16 cellular contexts compared by ENCODE assay signal in genomic region chr20:61951695-61952533, GRCh38.
A peak's percentile ranks its signal among the peaks of the same experiment; 100 is the strongest.
DNase-seq lines count a peak whose midpoint lies in the region; ATAC-seq and TF ChIP-seq lines count a peak whose summit lies in the region.
"Had no signal": no experiment of that assay in that cellular context is flagged by ENCODE, and none has a peak within 500 bp of the region (broad histone marks: within the 10 kb centered on the region; RNA-seq: fewer than 3 reads in every experiment).

No MANE protein-coding gene starts in this region.

- H3K27me3 Mint-ChIP-seq in activated CD8-positive, alpha-beta T cell treated with anti-CD3 and anti-CD28 coated beads, Interleukin-2, amount 10 ng/mL, durations not matched to agents 7 days and 5 days (ENCODE audit: low read depth) = peaks cover 7% of the 10 kb centered on the region
- peaks cover 5% of the 10 kb centered on the region for H3K27me3 Mint-ChIP-seq in activated CD8-positive, alpha-beta T cell treated with anti-CD3 and anti-CD28 coated beads for 36 hours

- peak; percentile 36 for DNase-seq in activated CD8-positive, alpha-beta T cell treated with anti-CD3 and anti-CD28 coated beads, Interleukin-2, amount 10 ng/mL, durations not matched to agents 7 days and 5 days
- no peak for DNase-seq in activated CD8-positive, alpha-beta T cell treated with anti-CD3 and anti-CD28 coated beads for 36 hours
- peak; percentile 10 for DNase-seq in astrocyte of the spinal cord (ENCODE audit: low read depth, low spot score)
- DNase-seq in left lobe of liver (ENCODE audit: low spot score) = peak; percentile 19
- peak; percentile 46 for DNase-seq in spleen
- no peak for DNase-seq in NCI-H345 (lab: John Stamatoyannopoulos, UW)
- no peak for DNase-seq in COLO668 (lab: John Stamatoyannopoulos, UW; ENCODE audit: unreplicated experiment)
- DNase-seq: ACHN; activated CD4-positive, alpha-beta T cell treated with anti-CD3 and anti-CD28 coated beads for 1 hour; DMS153; NCI-H1105; SW 1271 had no signal

- no peak overlapping the region for H3K27ac ChIP-seq in spleen
- H3K27ac ChIP-seq: HL-60, thoracic aorta had no signal

- H3K4me1 ChIP-seq in spleen = no peaks in the 10 kb centered on the region

- in situ Hi-C loops in astrocyte of the spinal cord (cut with HindIII; ENCODE audit: low sequenced_read_pairs) = no loop called here

- H3K27me3 ChIP-seq in spleen (replicated peaks in 1 of 7) = peaks cover 0 to 43% (median 9%) of the 10 kb centered on the region in 7 donors

- H3K27ac Mint-ChIP-seq in activated CD8-positive, alpha-beta T cell treated with anti-CD3 and anti-CD28 coated beads, Interleukin-2, amount 10 ng/mL, durations not matched to agents 7 days and 5 days = no peak overlapping the region
- H3K27ac Mint-ChIP-seq in activated CD8-positive, alpha-beta T cell treated with anti-CD3 and anti-CD28 coated beads for 36 hours = no peak overlapping the region
- H3K27ac Mint-ChIP-seq: activated naive CD4-positive, alpha-beta T cell treated with anti-CD3 and anti-CD28 coated beads, Interleukin-2, amount 50 U/mL, for 24 hours had no signal

- no peak for ATAC-seq in activated CD8-positive, alpha-beta T cell treated with anti-CD3 and anti-CD28 coated beads, Interleukin-2, amount 10 ng/mL, durations not matched to agents 7 days and 5 days
- ATAC-seq in activated CD8-positive, alpha-beta T cell treated with anti-CD3 and anti-CD28 coated beads for 36 hours = no peak
- ATAC-seq in left lobe of liver (no peak), HG03175 (IDR thresholded peaks at IDR 0.05; ENCODE audit: unreplicated experiment) (no peak)

- no peak overlapping the region for H3K4me3 ChIP-seq in astrocyte of the spinal cord (ENCODE audit: low read depth, low read length)
- H3K4me3 ChIP-seq in spleen = no peak overlapping the region
- H3K4me3 ChIP-seq: thoracic aorta had no signal

- no peaks in the 10 kb centered on the region for H3K9me3 ChIP-seq in spleen
- H3K9me3 ChIP-seq: thoracic aorta had no signal

- peaks cover 2% of the 10 kb centered on the region for H3K36me3 Mint-ChIP-seq in activated CD8-positive, alpha-beta T cell treated with anti-CD3 and anti-CD28 coated beads, Interleukin-2, amount 10 ng/mL, durations not matched to agents 7 days and 5 days (ENCODE audit: low read depth)
- H3K36me3 Mint-ChIP-seq in activated CD8-positive, alpha-beta T cell treated with anti-CD3 and anti-CD28 coated beads for 36 hours (ENCODE audit: low read depth) = no peaks in the 10 kb centered on the region
- H3K36me3 Mint-ChIP-seq: activated naive CD4-positive, alpha-beta T cell treated with anti-CD3 and anti-CD28 coated beads, Interleukin-2, amount 50 U/mL, for 24 hours had no signal

- intact Hi-C loops in activated CD8-positive, alpha-beta T cell treated with anti-CD3 and anti-CD28 coated beads for 36 hours (cut with micrococcal nuclease) = no loop called here
- intact Hi-C loops in spleen (cut with DNase I; ENCODE audit: low total_unique reads) = no loop called here

- WGBS in spleen, 5 donors = 19 to 37% (median 29%) methylated on average over 11 to 22 of the region's 22 CpGs

- TF ChIP-seq CTCF in activated CD8-positive, alpha-beta T cell treated with anti-CD3 and anti-CD28 coated beads for 36 hours (IDR thresholded peaks at IDR 0.05) = no peak
- TF ChIP-seq CTCF in astrocyte of the spinal cord (IDR thresholded peaks at IDR 0.05; ENCODE audit: low read depth, low read length) (no peak), spleen (IDR thresholded peaks at IDR 0.05 in 8 of 11, conservative IDR thresholded peaks at IDR 0.05 in 3 of 11) (no peak)

- CTCF ChIA-PET in activated CD8-positive, alpha-beta T cell treated with anti-CD3 and anti-CD28 coated beads, Interleukin-2, amount 10 ng/mL, durations not matched to agents 7 days and 5 days (lab: Charles Lee) = no interaction called here
- CTCF ChIA-PET in activated CD8-positive, alpha-beta T cell treated with anti-CD3 and anti-CD28 coated beads for 36 hours (lab: Charles Lee) = no interaction called here

- no peaks in the 10 kb centered on the region for H3K4me1 Mint-ChIP-seq in activated CD8-positive, alpha-beta T cell treated with anti-CD3 and anti-CD28 coated beads, Interleukin-2, amount 10 ng/mL, durations not matched to agents 7 days and 5 days (ENCODE audit: low read depth)
- H3K4me1 Mint-ChIP-seq in activated CD8-positive, alpha-beta T cell treated with anti-CD3 and anti-CD28 coated beads for 36 hours (ENCODE audit: low read depth) = no peaks in the 10 kb centered on the region
- H3K4me1 Mint-ChIP-seq: activated naive CD4-positive, alpha-beta T cell treated with anti-CD3 and anti-CD28 coated beads, Interleukin-2, amount 50 U/mL, for 24 hours had no signal

- no peak overlapping the region for H3K4me3 Mint-ChIP-seq in activated CD8-positive, alpha-beta T cell treated with anti-CD3 and anti-CD28 coated beads, Interleukin-2, amount 10 ng/mL, durations not matched to agents 7 days and 5 days
- no peak overlapping the region for H3K4me3 Mint-ChIP-seq in activated CD8-positive, alpha-beta T cell treated with anti-CD3 and anti-CD28 coated beads for 36 hours
- H3K4me3 Mint-ChIP-seq: activated naive CD4-positive, alpha-beta T cell treated with anti-CD3 and anti-CD28 coated beads, Interleukin-2, amount 50 U/mL, for 24 hours had no signal

- H3K36me3 ChIP-seq in spleen = no peaks in the 10 kb centered on the region
- H3K36me3 ChIP-seq: thoracic aorta had no signal

- H3K9me3 Mint-ChIP-seq in activated CD8-positive, alpha-beta T cell treated with anti-CD3 and anti-CD28 coated beads, Interleukin-2, amount 10 ng/mL, durations not matched to agents 7 days and 5 days (ENCODE audit: insufficient read depth) = no peaks in the 10 kb centered on the region
- no peaks in the 10 kb centered on the region for H3K9me3 Mint-ChIP-seq in activated CD8-positive, alpha-beta T cell treated with anti-CD3 and anti-CD28 coated beads for 36 hours
- H3K9me3 Mint-ChIP-seq: activated naive CD4-positive, alpha-beta T cell treated with anti-CD3 and anti-CD28 coated beads, Interleukin-2, amount 50 U/mL, for 24 hours had no signal

- no peak for TF ChIP-seq POLR2A in spleen (IDR thresholded peaks at IDR 0.05)

- POLR2A ChIA-PET in activated CD8-positive, alpha-beta T cell treated with anti-CD3 and anti-CD28 coated beads, Interleukin-2, amount 10 ng/mL, durations not matched to agents 7 days and 5 days (lab: Charles Lee) = no interaction called here
- POLR2A ChIA-PET in activated CD8-positive, alpha-beta T cell treated with anti-CD3 and anti-CD28 coated beads for 36 hours (lab: Charles Lee) = no interaction called here

Comparison
In these comparisons a context has a peak if more than half of its experiments do, and no peak if none do; other contexts are left out.
1. DNase-seq: peak in activated CD8-positive, alpha-beta T cell treated with anti-CD3 and anti-CD28 coated beads, Interleukin-2, amount 10 ng/mL, durations not matched to agents 7 days and 5 days (single experiment), astrocyte of the spinal cord (single experiment), left lobe of liver (single experiment) and spleen (single experiment); none in activated CD8-positive, alpha-beta T cell treated with anti-CD3 and anti-CD28 coated beads for 36 hours (single experiment), NCI-H345 (single experiment) and COLO668 (single experiment).